11 cellular contexts compared by ENCODE assay signal in the genomic region with DNA sequence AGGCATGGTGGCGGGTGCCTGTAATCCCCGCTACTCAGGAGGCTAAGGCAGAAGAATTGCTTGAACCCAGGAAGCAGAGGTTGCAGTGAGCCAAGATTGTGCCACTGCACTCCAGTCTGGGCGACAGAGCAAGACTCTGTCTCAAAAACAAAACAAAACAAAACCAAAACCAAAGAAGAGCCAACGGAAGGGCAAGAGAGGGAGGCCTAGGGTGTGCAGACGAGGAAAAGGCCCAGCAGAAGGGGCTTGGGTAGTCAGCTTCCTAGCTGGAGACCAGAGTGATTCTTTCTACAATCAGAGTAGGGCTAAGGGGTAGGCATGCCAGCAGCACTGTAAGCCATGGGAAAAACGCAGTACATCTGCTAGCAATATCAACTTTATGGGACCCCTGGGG. TPM values are rescaled to one million over a fixed set of nuclear protein-coding genes. Genes with fewer than 3 reads are reported as not detected.
DNase-seq lines count a peak whose midpoint lies in the region; ATAC-seq and TF ChIP-seq lines count a peak whose summit lies in the region.
"Not testable (repeated sequence)": the region's sequence is repeated elsewhere in the genome, so short reads cannot be mapped to it uniquely, and the experiment has no call there.
"Had no signal": no experiment of that assay in that cellular context is flagged by ENCODE, and none has a peak within 500 bp of the region (broad histone marks: within the 10 kb centered on the region; RNA-seq: fewer than 3 reads in every experiment).

No MANE protein-coding gene starts in this region.

- not testable (repeated sequence) for ATAC-seq in activated B cell treated with CpG ODN at 0.5 μM for 24 hours (ENCODE audit: low read depth); activated naive CD8-positive, alpha-beta T cell treated with anti-CD3 and anti-CD28 coated beads, Interleukin-2, amount 10 ng/mL, durations not matched to agents 7 days and 5 days (ENCODE audit: low read depth); stimulated activated naive CD8-positive, alpha-beta T cell treated with anti-CD3 and anti-CD28 coated beads, Interleukin-15, amount 100 ng/mL, for 72 hours

- H3K27ac Mint-ChIP-seq in CD14-positive monocyte: peak overlapping the region in 6 of 7 donors; percentile 34 to 86 (median 78)
- peak overlapping the region; percentile 24 for H3K27ac Mint-ChIP-seq in activated B cell treated with CpG ODN at 0.5 μM for 24 hours
- H3K27ac Mint-ChIP-seq in activated T-cell treated with anti-CD3 and anti-CD28 coated beads, Interleukin-2, amount 50 U/mL, for 24 hours: peak overlapping the region; percentile 48
- peak overlapping the region; percentile 98 for H3K27ac Mint-ChIP-seq in activated naive CD8-positive, alpha-beta T cell treated with anti-CD3 and anti-CD28 coated beads, Interleukin-2, amount 10 ng/mL, durations not matched to agents 7 days and 5 days
- H3K27ac Mint-ChIP-seq in neural crest cell (ENCODE audit: unreplicated experiment): peak overlapping the region; percentile 92
- peak overlapping the region; percentile 69 to 93 for H3K27ac Mint-ChIP-seq in stimulated activated naive CD8-positive, alpha-beta T cell treated with anti-CD3 and anti-CD28 coated beads, Interleukin-15, amount 100 ng/mL, for 72 hours

- H3K27me3 Mint-ChIP-seq in CD14-positive monocyte (ENCODE audit: low read depth in 3 of 3); activated B cell treated with CpG ODN at 0.5 μM for 24 hours; activated naive CD8-positive, alpha-beta T cell treated with anti-CD3 and anti-CD28 coated beads, Interleukin-2, amount 10 ng/mL, durations not matched to agents 7 days and 5 days; neural crest cell (ENCODE audit: low read depth); stimulated activated naive CD8-positive, alpha-beta T cell treated with anti-CD3 and anti-CD28 coated beads, Interleukin-15, amount 100 ng/mL, for 72 hours: not testable (repeated sequence)
- peaks cover 17% of the 10 kb centered on the region for H3K27me3 Mint-ChIP-seq in activated T-cell treated with anti-CD3 and anti-CD28 coated beads, Interleukin-2, amount 50 U/mL, for 24 hours

- peaks cover 15% of the 10 kb centered on the region for H3K4me1 ChIP-seq in hepatocyte (ENCODE audit: insufficient read depth)

- peak overlapping the region; percentile 37 to 41 for H3K4me3 Mint-ChIP-seq in CD14-positive monocyte
- not testable (repeated sequence) for H3K4me3 Mint-ChIP-seq in activated B cell treated with CpG ODN at 0.5 μM for 24 hours; activated T-cell treated with anti-CD3 and anti-CD28 coated beads, Interleukin-2, amount 50 U/mL, for 24 hours; neural crest cell
- H3K4me3 Mint-ChIP-seq in activated naive CD8-positive, alpha-beta T cell treated with anti-CD3 and anti-CD28 coated beads, Interleukin-2, amount 10 ng/mL, durations not matched to agents 7 days and 5 days: peak overlapping the region; percentile 72
- peak overlapping the region; percentile 40 to 68 for H3K4me3 Mint-ChIP-seq in stimulated activated naive CD8-positive, alpha-beta T cell treated with anti-CD3 and anti-CD28 coated beads, Interleukin-15, amount 100 ng/mL, for 72 hours

- H3K9me3 ChIP-seq in KOPT-K1 (ENCODE audit: insufficient read depth, low read length, poor library complexity, severe bottlenecking); hepatocyte (ENCODE audit: low read depth): not testable (repeated sequence)

- not testable (repeated sequence) for H3K9me2 ChIP-seq in hepatocyte (replicated peaks; ENCODE audit: insufficient read depth)

- not testable (repeated sequence) for H2AFZ ChIP-seq in hepatocyte

- H3K4me1 Mint-ChIP-seq in CD14-positive monocyte (peaks cover 79% of the 10 kb centered on the region), activated B cell treated with CpG ODN at 0.5 μM for 24 hours (peaks cover 18% of the 10 kb centered on the region), neural crest cell (peaks cover 28% of the 10 kb centered on the region)
- H3K4me1 Mint-ChIP-seq in activated T-cell treated with anti-CD3 and anti-CD28 coated beads, Interleukin-2, amount 50 U/mL, for 24 hours (ENCODE audit: low read depth): peaks cover 40% of the 10 kb centered on the region
- peaks cover 51% of the 10 kb centered on the region for H3K4me1 Mint-ChIP-seq in activated naive CD8-positive, alpha-beta T cell treated with anti-CD3 and anti-CD28 coated beads, Interleukin-2, amount 10 ng/mL, durations not matched to agents 7 days and 5 days
- peaks cover 64% of the 10 kb centered on the region for H3K4me1 Mint-ChIP-seq in stimulated activated naive CD8-positive, alpha-beta T cell treated with anti-CD3 and anti-CD28 coated beads, Interleukin-15, amount 100 ng/mL, for 72 hours

- not testable (repeated sequence) for TF ChIP-seq CTCF in CD14-positive monocyte (IDR thresholded peaks at IDR 0.05); activated B cell treated with CpG ODN at 0.5 μM for 24 hours (IDR thresholded peaks at IDR 0.05); hepatocyte (IDR thresholded peaks at IDR 0.05; ENCODE audit: poor library complexity); neural crest cell (conservative IDR thresholded peaks at IDR 0.05)

- peaks cover 11% of the 10 kb centered on the region for H3K36me3 ChIP-seq in KOPT-K1 (ENCODE audit: insufficient read depth, low read length)
- not testable (repeated sequence) for H3K36me3 ChIP-seq in hepatocyte (replicated peaks; ENCODE audit: insufficient read depth, low read depth)

- POLR2A ChIA-PET in activated B cell treated with CpG ODN at 0.5 μM for 24 hours (lab: Charles Lee): not testable (repeated sequence)
- POLR2A ChIA-PET in activated naive CD8-positive, alpha-beta T cell treated with anti-CD3 and anti-CD28 coated beads, Interleukin-2, amount 10 ng/mL, durations not matched to agents 7 days and 5 days (lab: Charles Lee): interaction anchor here (0.7 to 2.6 kb wide), 2 partner anchors 13 to 39 kb away, joined by 3 to 10 read pairs; no protein-coding TSS in a partner anchor

- H3K4me2 ChIP-seq in hepatocyte: not testable (repeated sequence)

- intact Hi-C loops in CD14-positive monocyte (cut with micrococcal nuclease); activated B cell treated with CpG ODN at 0.5 μM for 24 hours (cut with micrococcal nuclease): not testable (repeated sequence)

- H3K27ac ChIP-seq in KOPT-K1 (ENCODE audit: low read depth, low read length, poor library complexity, severe bottlenecking) (peak overlapping the region; percentile 97), hepatocyte (peak overlapping the region; percentile 37)

- H3K27me3 ChIP-seq in hepatocyte: not testable (repeated sequence)

- CTCF ChIA-PET in activated B cell treated with CpG ODN at 0.5 μM for 24 hours (lab: Charles Lee): not testable (repeated sequence)

- not testable (repeated sequence) for H3K9me3 Mint-ChIP-seq in CD14-positive monocyte; activated B cell treated with CpG ODN at 0.5 μM for 24 hours; activated T-cell treated with anti-CD3 and anti-CD28 coated beads, Interleukin-2, amount 50 U/mL, for 24 hours; activated naive CD8-positive, alpha-beta T cell treated with anti-CD3 and anti-CD28 coated beads, Interleukin-2, amount 10 ng/mL, durations not matched to agents 7 days and 5 days; neural crest cell; stimulated activated naive CD8-positive, alpha-beta T cell treated with anti-CD3 and anti-CD28 coated beads, Interleukin-15, amount 100 ng/mL, for 72 hours

- H3K79me2 ChIP-seq in hepatocyte: not testable (repeated sequence)

- H4K20me1 ChIP-seq in hepatocyte (ENCODE audit: insufficient read depth, poor library complexity, severe bottlenecking): not testable (repeated sequence)

- not testable (repeated sequence) for DNase-seq in CD14-positive monocyte (ENCODE audit: low spot score); activated B cell treated with CpG ODN at 0.5 μM for 24 hours; activated T-cell treated with anti-CD3 and anti-CD28 coated beads, Interleukin-2, amount 50 U/mL, for 24 hours; activated naive CD8-positive, alpha-beta T cell treated with anti-CD3 and anti-CD28 coated beads, Interleukin-2, amount 10 ng/mL, durations not matched to agents 7 days and 5 days; hepatocyte (ENCODE audit: low spot score); neural crest cell (ENCODE audit: low read depth, low spot score); stimulated activated naive CD8-positive, alpha-beta T cell treated with anti-CD3 and anti-CD28 coated beads, Interleukin-15, amount 100 ng/mL, for 72 hours

- H3K4me3 ChIP-seq in hepatocyte: not testable (repeated sequence)

- WGBS in hepatocyte (ENCODE audit: low lambda C conversion rate, missing lambda C conversion rate): 65% methylated on average over 6 of the region's 6 CpGs

- H3K36me3 Mint-ChIP-seq in CD14-positive monocyte; activated B cell treated with CpG ODN at 0.5 μM for 24 hours (ENCODE audit: low read depth); activated T-cell treated with anti-CD3 and anti-CD28 coated beads, Interleukin-2, amount 50 U/mL, for 24 hours (ENCODE audit: low read depth); activated naive CD8-positive, alpha-beta T cell treated with anti-CD3 and anti-CD28 coated beads, Interleukin-2, amount 10 ng/mL, durations not matched to agents 7 days and 5 days; neural crest cell (ENCODE audit: low read depth): not testable (repeated sequence)

RNA-seq across cellular contexts. Expression of a gene that starts 4.0 kb away (rescaled TPM):
- polyA plus RNA-seq in CD14-positive monocyte (not detected), hepatocyte (15.0 and 23.1 TPM in 2 replicates)
- total RNA-seq in activated B cell treated with CpG ODN at 0.5 μM for 24 hours (0.07 TPM in 2 replicates), hepatocyte (21.9 and 24.1 TPM in 2 replicates), neural crest cell (0.32 and 0.40 TPM in 2 replicates)
- total RNA-seq in activated naive CD8-positive, alpha-beta T cell treated with anti-CD3 and anti-CD28 coated beads, Interleukin-2, amount 10 ng/mL, durations not matched to agents 7 days and 5 days: under 1 TPM; 0.65 to 0.67 TPM
- total RNA-seq: G401, HFFc6 had no signal

RNA-seq across cellular contexts. Expression of a gene that starts 37.0 kb away (rescaled TPM):
- 100 to 1,000 TPM; 127 to 179 TPM for polyA plus RNA-seq in CD14-positive monocyte
- total RNA-seq in activated B cell treated with CpG ODN at 0.5 μM for 24 hours: 209 TPM in 2 replicates
- 100 to 1,000 TPM; 239 to 241 TPM for total RNA-seq in activated naive CD8-positive, alpha-beta T cell treated with anti-CD3 and anti-CD28 coated beads, Interleukin-2, amount 10 ng/mL, durations not matched to agents 7 days and 5 days
- total RNA-seq in hepatocyte: 0.67 and 0.76 TPM in 2 replicates
- 0.31 and 0.96 TPM in 2 replicates for polyA plus RNA-seq in hepatocyte
- total RNA-seq in neural crest cell: not detected in 2 replicates
- total RNA-seq: G401, HFFc6 had no signal
- polyA plus RNA-seq: BJ had no signal

Comparison
In these comparisons a context has a peak if more than half of its experiments do, and no peak if none do; other contexts are left out.
1. H3K27ac Mint-ChIP-seq: peak in every context shown above with its lines; median percentile 98 in activated naive CD8-positive, alpha-beta T cell treated with anti-CD3 and anti-CD28 coated beads, Interleukin-2, amount 10 ng/mL, durations not matched to agents 7 days and 5 days; 92 in neural crest cell; 81 in stimulated activated naive CD8-positive, alpha-beta T cell treated with anti-CD3 and anti-CD28 coated beads, Interleukin-15, amount 100 ng/mL, for 72 hours; 78 in CD14-positive monocyte; 48 in activated T-cell treated with anti-CD3 and anti-CD28 coated beads, Interleukin-2, amount 50 U/mL, for 24 hours; 24 in activated B cell treated with CpG ODN at 0.5 μM for 24 hours.
2. RNA of a gene that starts 4.0 kb away (total RNA-seq): 21.9 to 24.1 TPM in hepatocyte; 0.65 to 0.67 TPM in activated naive CD8-positive, alpha-beta T cell treated with anti-CD3 and anti-CD28 coated beads, Interleukin-2, amount 10 ng/mL, durations not matched to agents 7 days and 5 days, 0.32 to 0.40 TPM in neural crest cell and 0.07 TPM in activated B cell treated with CpG ODN at 0.5 μM for 24 hours; every median in the first group is over 10 times any median in the second.
3. RNA of a gene that starts 37.0 kb away (total RNA-seq): 239 to 241 TPM in activated naive CD8-positive, alpha-beta T cell treated with anti-CD3 and anti-CD28 coated beads, Interleukin-2, amount 10 ng/mL, durations not matched to agents 7 days and 5 days and 209 TPM in activated B cell treated with CpG ODN at 0.5 μM for 24 hours; 0.67 to 0.76 TPM in hepatocyte and not detected in neural crest cell; every median in the first group is over 100 times any median in the second.